In the genomic region with DNA sequence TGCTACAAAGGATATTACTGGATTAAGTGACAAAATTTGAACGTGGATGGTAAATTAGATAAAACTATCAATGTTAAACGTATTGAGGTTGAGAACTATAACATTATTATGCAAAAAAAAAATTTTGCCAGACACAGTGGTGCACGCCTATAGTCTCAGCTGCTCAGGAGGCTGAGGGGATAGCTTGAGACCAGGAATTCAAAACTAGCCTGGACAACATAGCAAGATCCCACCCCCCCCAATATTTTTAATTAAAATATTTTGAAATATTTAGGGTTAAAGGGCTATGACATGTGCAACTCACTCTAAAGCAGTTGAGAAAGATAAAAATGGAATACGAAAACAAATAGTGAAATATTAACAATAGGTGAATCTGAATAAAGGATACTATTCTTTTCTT, we compare ENCODE assay signal across 1 cellular context.
TF ChIP-seq lines count a peak whose summit lies in the region.

No MANE protein-coding gene starts in this region.

TF ChIP-seq in GM23338, 12 proteins besides CTCF, POLR2A, EP300 and RAD21:
- TF ChIP-seq, protein P1, sequence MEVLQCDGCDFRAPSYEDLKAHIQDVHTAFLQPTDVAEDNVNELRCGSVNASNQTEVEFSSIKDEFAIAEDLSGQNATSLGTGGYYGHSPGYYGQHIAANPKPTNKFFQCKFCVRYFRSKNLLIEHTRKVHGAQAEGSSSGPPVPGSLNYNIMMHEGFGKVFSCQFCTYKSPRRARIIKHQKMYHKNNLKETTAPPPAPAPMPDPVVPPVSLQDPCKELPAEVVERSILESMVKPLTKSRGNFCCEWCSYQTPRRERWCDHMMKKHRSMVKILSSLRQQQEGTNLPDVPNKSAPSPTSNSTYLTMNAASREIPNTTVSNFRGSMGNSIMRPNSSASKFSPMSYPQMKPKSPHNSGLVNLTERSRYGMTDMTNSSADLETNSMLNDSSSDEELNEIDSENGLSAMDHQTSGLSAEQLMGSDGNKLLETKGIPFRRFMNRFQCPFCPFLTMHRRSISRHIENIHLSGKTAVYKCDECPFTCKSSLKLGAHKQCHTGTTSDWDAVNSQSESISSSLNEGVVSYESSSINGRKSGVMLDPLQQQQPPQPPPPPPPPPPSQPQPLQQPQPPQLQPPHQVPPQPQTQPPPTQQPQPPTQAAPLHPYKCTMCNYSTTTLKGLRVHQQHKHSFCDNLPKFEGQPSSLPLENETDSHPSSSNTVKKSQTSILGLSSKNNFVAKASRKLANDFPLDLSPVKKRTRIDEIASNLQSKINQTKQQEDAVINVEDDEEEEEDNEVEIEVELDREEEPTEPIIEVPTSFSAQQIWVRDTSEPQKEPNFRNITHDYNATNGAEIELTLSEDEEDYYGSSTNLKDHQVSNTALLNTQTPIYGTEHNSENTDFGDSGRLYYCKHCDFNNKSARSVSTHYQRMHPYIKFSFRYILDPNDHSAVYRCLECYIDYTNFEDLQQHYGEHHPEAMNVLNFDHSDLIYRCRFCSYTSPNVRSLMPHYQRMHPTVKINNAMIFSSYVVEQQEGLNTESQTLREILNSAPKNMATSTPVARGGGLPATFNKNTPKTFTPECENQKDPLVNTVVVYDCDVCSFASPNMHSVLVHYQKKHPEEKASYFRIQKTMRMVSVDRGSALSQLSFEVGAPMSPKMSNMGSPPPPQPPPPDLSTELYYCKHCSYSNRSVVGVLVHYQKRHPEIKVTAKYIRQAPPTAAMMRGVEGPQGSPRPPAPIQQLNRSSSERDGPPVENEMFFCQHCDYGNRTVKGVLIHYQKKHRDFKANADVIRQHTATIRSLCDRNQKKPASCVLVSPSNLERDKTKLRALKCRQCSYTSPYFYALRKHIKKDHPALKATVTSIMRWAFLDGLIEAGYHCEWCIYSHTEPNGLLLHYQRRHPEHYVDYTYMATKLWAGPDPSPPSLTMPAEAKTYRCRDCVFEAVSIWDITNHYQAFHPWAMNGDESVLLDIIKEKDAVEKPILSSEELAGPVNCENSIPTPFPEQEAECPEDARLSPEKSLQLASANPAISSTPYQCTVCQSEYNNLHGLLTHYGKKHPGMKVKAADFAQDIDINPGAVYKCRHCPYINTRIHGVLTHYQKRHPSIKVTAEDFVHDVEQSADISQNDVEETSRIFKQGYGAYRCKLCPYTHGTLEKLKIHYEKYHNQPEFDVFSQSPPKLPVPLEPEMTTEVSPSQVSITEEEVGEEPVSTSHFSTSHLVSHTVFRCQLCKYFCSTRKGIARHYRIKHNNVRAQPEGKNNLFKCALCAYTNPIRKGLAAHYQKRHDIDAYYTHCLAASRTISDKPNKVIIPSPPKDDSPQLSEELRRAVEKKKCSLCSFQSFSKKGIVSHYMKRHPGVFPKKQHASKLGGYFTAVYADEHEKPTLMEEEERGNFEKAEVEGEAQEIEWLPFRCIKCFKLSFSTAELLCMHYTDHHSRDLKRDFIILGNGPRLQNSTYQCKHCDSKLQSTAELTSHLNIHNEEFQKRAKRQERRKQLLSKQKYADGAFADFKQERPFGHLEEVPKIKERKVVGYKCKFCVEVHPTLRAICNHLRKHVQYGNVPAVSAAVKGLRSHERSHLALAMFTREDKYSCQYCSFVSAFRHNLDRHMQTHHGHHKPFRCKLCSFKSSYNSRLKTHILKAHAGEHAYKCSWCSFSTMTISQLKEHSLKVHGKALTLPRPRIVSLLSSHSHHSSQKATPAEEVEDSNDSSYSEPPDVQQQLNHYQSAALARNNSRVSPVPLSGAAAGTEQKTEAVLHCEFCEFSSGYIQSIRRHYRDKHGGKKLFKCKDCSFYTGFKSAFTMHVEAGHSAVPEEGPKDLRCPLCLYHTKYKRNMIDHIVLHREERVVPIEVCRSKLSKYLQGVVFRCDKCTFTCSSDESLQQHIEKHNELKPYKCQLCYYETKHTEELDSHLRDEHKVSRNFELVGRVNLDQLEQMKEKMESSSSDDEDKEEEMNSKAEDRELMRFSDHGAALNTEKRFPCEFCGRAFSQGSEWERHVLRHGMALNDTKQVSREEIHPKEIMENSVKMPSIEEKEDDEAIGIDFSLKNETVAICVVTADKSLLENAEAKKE (CRISPR knock-in tag; IDR thresholded peaks at IDR 0.05): no peak
- TF ChIP-seq EZH2phosphoT487 (IDR thresholded peaks at IDR 0.05; ENCODE audit: unreplicated experiment): no peak
- TF ChIP-seq, protein P2, sequence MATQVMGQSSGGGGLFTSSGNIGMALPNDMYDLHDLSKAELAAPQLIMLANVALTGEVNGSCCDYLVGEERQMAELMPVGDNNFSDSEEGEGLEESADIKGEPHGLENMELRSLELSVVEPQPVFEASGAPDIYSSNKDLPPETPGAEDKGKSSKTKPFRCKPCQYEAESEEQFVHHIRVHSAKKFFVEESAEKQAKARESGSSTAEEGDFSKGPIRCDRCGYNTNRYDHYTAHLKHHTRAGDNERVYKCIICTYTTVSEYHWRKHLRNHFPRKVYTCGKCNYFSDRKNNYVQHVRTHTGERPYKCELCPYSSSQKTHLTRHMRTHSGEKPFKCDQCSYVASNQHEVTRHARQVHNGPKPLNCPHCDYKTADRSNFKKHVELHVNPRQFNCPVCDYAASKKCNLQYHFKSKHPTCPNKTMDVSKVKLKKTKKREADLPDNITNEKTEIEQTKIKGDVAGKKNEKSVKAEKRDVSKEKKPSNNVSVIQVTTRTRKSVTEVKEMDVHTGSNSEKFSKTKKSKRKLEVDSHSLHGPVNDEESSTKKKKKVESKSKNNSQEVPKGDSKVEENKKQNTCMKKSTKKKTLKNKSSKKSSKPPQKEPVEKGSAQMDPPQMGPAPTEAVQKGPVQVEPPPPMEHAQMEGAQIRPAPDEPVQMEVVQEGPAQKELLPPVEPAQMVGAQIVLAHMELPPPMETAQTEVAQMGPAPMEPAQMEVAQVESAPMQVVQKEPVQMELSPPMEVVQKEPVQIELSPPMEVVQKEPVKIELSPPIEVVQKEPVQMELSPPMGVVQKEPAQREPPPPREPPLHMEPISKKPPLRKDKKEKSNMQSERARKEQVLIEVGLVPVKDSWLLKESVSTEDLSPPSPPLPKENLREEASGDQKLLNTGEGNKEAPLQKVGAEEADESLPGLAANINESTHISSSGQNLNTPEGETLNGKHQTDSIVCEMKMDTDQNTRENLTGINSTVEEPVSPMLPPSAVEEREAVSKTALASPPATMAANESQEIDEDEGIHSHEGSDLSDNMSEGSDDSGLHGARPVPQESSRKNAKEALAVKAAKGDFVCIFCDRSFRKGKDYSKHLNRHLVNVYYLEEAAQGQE (IDR thresholded peaks at IDR 0.05; ENCODE audit: unreplicated experiment): no peak
- TF ChIP-seq ZNF114 (CRISPR knock-in tag; IDR thresholded peaks at IDR 0.05): no peak
- TF ChIP-seq NANOG (IDR thresholded peaks at IDR 0.05; ENCODE audit: borderline replicate concordance): no peak
- no peak for TF ChIP-seq JUNB (IDR thresholded peaks at IDR 0.05; ENCODE audit: unreplicated experiment)
- TF ChIP-seq, protein P3, sequence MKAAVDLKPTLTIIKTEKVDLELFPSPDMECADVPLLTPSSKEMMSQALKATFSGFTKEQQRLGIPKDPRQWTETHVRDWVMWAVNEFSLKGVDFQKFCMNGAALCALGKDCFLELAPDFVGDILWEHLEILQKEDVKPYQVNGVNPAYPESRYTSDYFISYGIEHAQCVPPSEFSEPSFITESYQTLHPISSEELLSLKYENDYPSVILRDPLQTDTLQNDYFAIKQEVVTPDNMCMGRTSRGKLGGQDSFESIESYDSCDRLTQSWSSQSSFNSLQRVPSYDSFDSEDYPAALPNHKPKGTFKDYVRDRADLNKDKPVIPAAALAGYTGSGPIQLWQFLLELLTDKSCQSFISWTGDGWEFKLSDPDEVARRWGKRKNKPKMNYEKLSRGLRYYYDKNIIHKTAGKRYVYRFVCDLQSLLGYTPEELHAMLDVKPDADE (IDR thresholded peaks at IDR 0.05): no peak
- TF ChIP-seq ZNF331 (CRISPR knock-in tag; IDR thresholded peaks at IDR 0.05; ENCODE audit: low read depth): no peak
- no peak for TF ChIP-seq EZH2 (IDR thresholded peaks at IDR 0.05; ENCODE audit: low read depth, unreplicated experiment)
- no peak for TF ChIP-seq STAT1 (IDR thresholded peaks at IDR 0.05; ENCODE audit: unreplicated experiment)
- TF ChIP-seq POLR2AphosphoS5 (IDR thresholded peaks at IDR 0.05; ENCODE audit: low read depth): no peak
- no peak for TF ChIP-seq CREB1 (CRISPR knock-in tag; IDR thresholded peaks at IDR 0.05; ENCODE audit: low read depth)
